In the genomic region with DNA sequence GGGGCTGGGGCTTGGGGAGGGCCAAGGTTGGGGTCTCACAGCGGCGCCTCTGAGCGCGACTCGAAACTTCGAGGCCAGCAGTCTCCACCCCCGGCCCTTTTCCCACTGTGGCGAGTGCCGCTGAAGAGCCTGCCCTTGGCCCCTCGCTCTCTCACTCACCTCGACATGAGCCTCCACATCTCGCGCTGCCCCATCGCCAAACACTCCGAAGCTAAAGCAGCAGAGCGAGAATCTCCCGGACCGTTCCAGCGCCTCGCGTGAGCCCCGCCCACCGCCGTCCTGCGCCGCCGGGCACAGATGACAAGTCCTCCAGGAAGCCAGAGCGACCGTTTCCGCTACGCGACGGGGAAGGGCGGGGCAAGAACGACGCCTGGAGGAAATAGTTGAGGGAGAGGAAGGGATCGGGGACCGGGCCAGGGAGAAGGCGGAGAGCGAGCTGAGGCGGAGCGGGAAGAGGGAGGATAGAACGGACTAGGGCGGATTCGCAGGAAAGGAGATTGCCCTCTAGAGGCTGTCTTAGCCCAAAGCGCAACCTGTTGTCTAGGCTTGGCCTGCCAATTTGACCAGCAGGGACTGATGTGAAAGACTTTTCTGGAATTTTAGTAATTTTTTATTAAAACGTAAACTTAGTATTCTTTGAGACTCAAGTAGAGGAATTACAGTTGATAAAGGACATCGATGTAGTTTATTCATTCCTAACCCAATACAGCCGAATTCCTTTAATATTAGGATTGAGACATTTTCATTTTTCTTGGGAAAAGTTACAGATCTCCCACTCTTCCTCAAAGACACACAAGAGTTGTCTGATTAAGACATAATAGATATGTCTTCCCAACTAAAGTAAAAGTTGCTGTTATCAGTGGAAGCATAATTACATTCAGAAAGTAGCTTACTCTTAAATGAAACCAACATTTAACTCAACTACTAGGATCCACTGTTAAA, we compare ENCODE assay signal across 8 cellular contexts. TPM values are rescaled to one million over a fixed set of nuclear protein-coding genes. Genes with fewer than 3 reads are reported as not detected.
A peak's percentile ranks its signal among the peaks of the same experiment; 100 is the strongest.
DNase-seq lines count a peak whose midpoint lies in the region; ATAC-seq and TF ChIP-seq lines count a peak whose summit lies in the region.

A gene with protein sequence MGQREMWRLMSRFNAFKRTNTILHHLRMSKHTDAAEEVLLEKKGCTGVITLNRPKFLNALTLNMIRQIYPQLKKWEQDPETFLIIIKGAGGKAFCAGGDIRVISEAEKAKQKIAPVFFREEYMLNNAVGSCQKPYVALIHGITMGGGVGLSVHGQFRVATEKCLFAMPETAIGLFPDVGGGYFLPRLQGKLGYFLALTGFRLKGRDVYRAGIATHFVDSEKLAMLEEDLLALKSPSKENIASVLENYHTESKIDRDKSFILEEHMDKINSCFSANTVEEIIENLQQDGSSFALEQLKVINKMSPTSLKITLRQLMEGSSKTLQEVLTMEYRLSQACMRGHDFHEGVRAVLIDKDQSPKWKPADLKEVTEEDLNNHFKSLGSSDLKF (minus strand): TSS at position 270 of the 942 bp plus-strand sequence. CDS start 76 bp downstream, at position 194.

- H3K27ac ChIP-seq in adipose tissue (ENCODE audit: low read depth, low read length) (no peak within 1 kb of the TSS), upper lobe of left lung (peak within 1 kb of the TSS; percentile 80 to 94 (median 84))

- no peaks in the 10 kb centered on the region for H3K27me3 ChIP-seq in upper lobe of left lung

- H3K9me3 ChIP-seq in upper lobe of left lung: no peaks in the 10 kb centered on the region

- TF ChIP-seq CTCF in GM12872 (IDR thresholded peaks at IDR 0.05; ENCODE audit: insufficient read depth, low read depth, low read length) (peak; percentile 70), upper lobe of left lung (IDR thresholded peaks at IDR 0.05) (peak; percentile 41 to 74 (median 59))

- peak in 3 of 4 donors; percentile 29 to 81 (median 50) for TF ChIP-seq POLR2A in upper lobe of left lung (IDR thresholded peaks at IDR 0.05)

- ATAC-seq in HG02678 (IDR thresholded peaks at IDR 0.05; ENCODE audit: unreplicated experiment) (peak; percentile 95), upper lobe of left lung (ENCODE audit: low FRiP score in 2 of 2) (peak; percentile 99)

- WGBS in adipose tissue, 3 donors: 0 to 1% (median 1%) methylated on average over 43 to 49 of the region's 49 CpGs
- WGBS in upper lobe of left lung, 2 donors: 1 to 2% methylated on average over 28 to 37 of the region's 49 CpGs

- peaks cover 10 to 34% (median 19%) of the 10 kb centered on the region in 4 donors for H3K4me1 ChIP-seq in upper lobe of left lung

- intact Hi-C loops in cardiac septum (cut with DNase I): loop anchor here (1.0 to 5.0 kb wide), 2 partner anchors 23 to 52 kb away; a partner anchor contains a TSS

- TF ChIP-seq EP300 in upper lobe of left lung (IDR thresholded peaks at IDR 0.05): peak in 1 of 4 donors; percentile 82

- no peaks in the 10 kb centered on the region for H3K36me3 ChIP-seq in upper lobe of left lung

- H3K4me3 ChIP-seq in upper lobe of left lung: peak within 1 kb of the TSS; percentile 52 to 82 (median 66)

- peak; percentile 93 for DNase-seq in NCI-H128 (lab: John Stamatoyannopoulos, UW; ENCODE audit: unreplicated experiment)
- peak; percentile 77 for DNase-seq in T follicular helper cell (ENCODE audit: low read depth)
- DNase-seq in cardiac septum (ENCODE audit: low spot score): peak; percentile 99
- peak; percentile 99 for DNase-seq in pons (ENCODE audit: low spot score)
- DNase-seq in upper lobe of left lung: peak; percentile 98 to 99

RNA-seq across cellular contexts. Expression of the gene that starts here (rescaled TPM):
- 10 to 100 TPM; 14.9 to 29.0 (median 19.0) TPM for polyA plus RNA-seq in adipose tissue
- total RNA-seq in cardiac septum: 21.9 TPM
- total RNA-seq in upper lobe of left lung: 10 to 100 TPM; 10.1 to 24.2 (median 14.7) TPM
